Comparison of ENCODE assay signal across 22 cellular contexts in genomic region chr4:24279911-24280375, GRCh38.
"Had no signal": no experiment of that assay in that cellular context is flagged by ENCODE, and none has a peak within 500 bp of the region (broad histone marks: within the 10 kb centered on the region; RNA-seq: fewer than 3 reads in every experiment).

No MANE protein-coding gene starts in this region.

- H3K27me3 ChIP-seq: ascending aorta, upper lobe of right lung had no signal

- H3K4me1 Mint-ChIP-seq: activated naive CD4-positive, alpha-beta T cell treated with anti-CD3 and anti-CD28 coated beads, Interleukin-2, amount 10 ng/mL, durations not matched to agents 7 days and 5 days; activated naive CD8-positive, alpha-beta T cell treated with anti-CD3 and anti-CD28 coated beads, Interleukin-2, amount 50 U/mL, for 24 hours; stimulated activated memory B cell treated with anti-CD40 and anti-IgM and Interleukin-4, amounts not matched to agents 10 μg/mL and 1 μg/mL and 100 μg/mL, for 72 hours had no signal

- H3K27ac ChIP-seq: ascending aorta, thoracic aorta, upper lobe of right lung had no signal

- FAIRE-seq: colon, endometrium had no signal

- H3K27me3 Mint-ChIP-seq: activated naive CD4-positive, alpha-beta T cell treated with anti-CD3 and anti-CD28 coated beads, Interleukin-2, amount 10 ng/mL, durations not matched to agents 7 days and 5 days; stimulated activated memory B cell treated with anti-CD40 and anti-IgM and Interleukin-4, amounts not matched to agents 10 μg/mL and 1 μg/mL and 100 μg/mL, for 72 hours had no signal

- ATAC-seq: activated naive CD8-positive, alpha-beta T cell treated with anti-CD3 and anti-CD28 coated beads, Interleukin-2, amount 50 U/mL, for 24 hours; stimulated activated memory B cell treated with anti-CD40 and anti-IgM and Interleukin-4, amounts not matched to agents 10 μg/mL and 1 μg/mL and 100 μg/mL, for 72 hours; upper lobe of right lung had no signal

- H3K9me3 ChIP-seq: ascending aorta, thoracic aorta, upper lobe of right lung had no signal

- H3K4me2 ChIP-seq: smooth muscle cell had no signal

- H3K4me1 ChIP-seq: ascending aorta, upper lobe of right lung had no signal

- DNase-seq: activated CD4-positive, CD25-positive, alpha-beta regulatory T cell treated with anti-CD3 and anti-CD28 coated beads, Interleukin-2, amount 50 U/mL, for 72 hours; activated CD8-positive, alpha-beta memory T cell treated with anti-CD3 and anti-CD28 coated beads for 24 hours; activated CD8-positive, alpha-beta memory T cell treated with anti-CD3 and anti-CD28 coated beads, Interleukin-2, amount 50 U/mL, for 48 hours; activated effector memory CD4-positive, alpha-beta T cell treated with Interleukin-2 at 50 U/mL for 16 hours; activated naive CD4-positive, alpha-beta T cell treated with anti-CD3 and anti-CD28 coated beads, Interleukin-2, amount 10 ng/mL, durations not matched to agents 7 days and 5 days; activated naive CD8-positive, alpha-beta T cell treated with anti-CD3 and anti-CD28 coated beads, Interleukin-2, amount 50 U/mL, for 24 hours; activated T-cell treated with anti-CD3 and anti-CD28 coated beads, Interleukin-2, amount 50 U/mL, for 48 hours; erythroblast; foreskin melanocyte; nephron progenitor cell; retina; stimulated activated CD4-positive, alpha-beta T cell treated with anti-CD3 and anti-CD28 coated beads, Interleukin-4, amount 100 ng/mL, for 4 hours; T-helper 1 cell; T1000; upper lobe of right lung had no signal

- H3K36me3 ChIP-seq: ascending aorta, thoracic aorta, upper lobe of right lung had no signal

- H3K9me3 Mint-ChIP-seq: activated naive CD4-positive, alpha-beta T cell treated with anti-CD3 and anti-CD28 coated beads, Interleukin-2, amount 10 ng/mL, durations not matched to agents 7 days and 5 days; activated naive CD8-positive, alpha-beta T cell treated with anti-CD3 and anti-CD28 coated beads, Interleukin-2, amount 50 U/mL, for 24 hours; nephron progenitor cell; stimulated activated memory B cell treated with anti-CD40 and anti-IgM and Interleukin-4, amounts not matched to agents 10 μg/mL and 1 μg/mL and 100 μg/mL, for 72 hours had no signal

- H3K36me3 Mint-ChIP-seq: activated naive CD4-positive, alpha-beta T cell treated with anti-CD3 and anti-CD28 coated beads, Interleukin-2, amount 10 ng/mL, durations not matched to agents 7 days and 5 days; stimulated activated memory B cell treated with anti-CD40 and anti-IgM and Interleukin-4, amounts not matched to agents 10 μg/mL and 1 μg/mL and 100 μg/mL, for 72 hours had no signal

- H3K4me3 ChIP-seq: ascending aorta, lung, smooth muscle cell, thoracic aorta, upper lobe of right lung had no signal

- H3K4me3 Mint-ChIP-seq: activated naive CD4-positive, alpha-beta T cell treated with anti-CD3 and anti-CD28 coated beads, Interleukin-2, amount 10 ng/mL, durations not matched to agents 7 days and 5 days; activated naive CD8-positive, alpha-beta T cell treated with anti-CD3 and anti-CD28 coated beads, Interleukin-2, amount 50 U/mL, for 24 hours; nephron progenitor cell; stimulated activated memory B cell treated with anti-CD40 and anti-IgM and Interleukin-4, amounts not matched to agents 10 μg/mL and 1 μg/mL and 100 μg/mL, for 72 hours had no signal

- H3K27ac Mint-ChIP-seq: activated naive CD4-positive, alpha-beta T cell treated with anti-CD3 and anti-CD28 coated beads, Interleukin-2, amount 10 ng/mL, durations not matched to agents 7 days and 5 days; activated naive CD8-positive, alpha-beta T cell treated with anti-CD3 and anti-CD28 coated beads, Interleukin-2, amount 50 U/mL, for 24 hours; nephron progenitor cell; stimulated activated memory B cell treated with anti-CD40 and anti-IgM and Interleukin-4, amounts not matched to agents 10 μg/mL and 1 μg/mL and 100 μg/mL, for 72 hours had no signal
